Comparison of ENCODE assay signal across 16 cellular contexts in genomic region chr6:74597840-74598239, GRCh38.
DNase-seq lines count a peak whose midpoint lies in the region; ATAC-seq, FAIRE-seq and TF ChIP-seq lines count a peak whose summit lies in the region.
"Had no signal": no experiment of that assay in that cellular context is flagged by ENCODE, and none has a peak within 500 bp of the region (broad histone marks: within the 10 kb centered on the region; RNA-seq: fewer than 3 reads in every experiment).

No MANE protein-coding gene starts in this region.

- H3K4me1 ChIP-seq in left lung (no peaks in the 10 kb centered on the region), right lobe of liver (no peaks in the 10 kb centered on the region)
- H3K4me1 ChIP-seq: testis had no signal

- H3K9me3 ChIP-seq in left lung (peaks cover 0 to 3% of the 10 kb centered on the region in 2 donors), right lobe of liver (no peaks in the 10 kb centered on the region)
- H3K9me3 ChIP-seq: testis had no signal

- H3K27ac ChIP-seq in left lung (no peak overlapping the region), right lobe of liver (no peak overlapping the region)
- H3K27ac ChIP-seq: cardiac muscle cell, neural progenitor cell, testis had no signal

- no peak overlapping the region for H3K4me3 ChIP-seq in left lung
- H3K4me3 ChIP-seq in right lobe of liver = no peak overlapping the region
- H3K4me3 ChIP-seq: cardiac muscle cell, neural progenitor cell, testis had no signal

- no peak for TF ChIP-seq POLR2A in right lobe of liver (IDR thresholded peaks at IDR 0.05)

- peak; percentile 74 for FAIRE-seq in endometrium (lab: Jason Lieb, UNC)

- TF ChIP-seq CTCF in left lung (IDR thresholded peaks at IDR 0.05) (no peak), right lobe of liver (IDR thresholded peaks at IDR 0.05) (no peak)

- 73% methylated on average over 1 of the region's 1 CpG for WGBS in right lobe of liver (ENCODE audit: insufficient coverage, low coverage, low lambda C conversion rate, missing lambda C conversion rate)

- H3K36me3 ChIP-seq in left lung (no peaks in the 10 kb centered on the region), right lobe of liver (no peaks in the 10 kb centered on the region)
- H3K36me3 ChIP-seq: cardiac muscle cell, neural progenitor cell had no signal

- ATAC-seq in GM18907 (IDR thresholded peaks at IDR 0.05; ENCODE audit: unreplicated experiment) = peak; percentile 61
- ATAC-seq in GM21737 (IDR thresholded peaks at IDR 0.05; ENCODE audit: unreplicated experiment) = peak; percentile 42
- ATAC-seq in HG03108 (IDR thresholded peaks at IDR 0.05; ENCODE audit: unreplicated experiment) = peak; percentile 34
- ATAC-seq in left lung = no peak
- no peak for ATAC-seq in right lobe of liver
- ATAC-seq: CD8-positive, alpha-beta T cell had no signal

- H3K27me3 ChIP-seq in left lung (no peaks in the 10 kb centered on the region), right lobe of liver (no peaks in the 10 kb centered on the region)
- H3K27me3 ChIP-seq: cardiac muscle cell, neural progenitor cell, testis had no signal

- DNase-seq in left lung (no peak), mesenteric fat pad (ENCODE audit: low spot score) (no peak), HuH-7 (ENCODE audit: low spot score) (no peak), right lobe of liver (no peak)
- DNase-seq: activated naive CD4-positive, alpha-beta T cell treated with Interleukin-2 at 50 U/mL for 16 hours; CD8-positive, alpha-beta T cell; NCI-H1092; NCI-H446 treated with DMSO at 0.1 percent for 48 hours; RPMI8226; testis had no signal

- intact Hi-C loops in left lung (cut with DNase I) (no loop called here), right lobe of liver (cut with DNase I) (no loop called here)

Comparison
In these comparisons a context has a peak if more than half of its experiments do, and no peak if none do; other contexts are left out.
1. ATAC-seq: peak in GM18907 (single experiment), GM21737 (single experiment) and HG03108 (single experiment); none in left lung (single experiment) and right lobe of liver (0 of 4).